8 cellular contexts compared by ENCODE assay signal in genomic region chrX:12955882-12956703, GRCh38.
DNase-seq lines count a peak whose midpoint lies in the region; ATAC-seq lines count a peak whose summit lies in the region.

No MANE protein-coding gene starts in this region.

- peak overlapping the region; percentile 99 for H3K27ac Mint-ChIP-seq in activated naive CD8-positive, alpha-beta T cell

- H3K4me1 Mint-ChIP-seq in activated naive CD8-positive, alpha-beta T cell (ENCODE audit: low read depth): peaks cover 74% of the 10 kb centered on the region

- DNase-seq in DMS153 (lab: John Stamatoyannopoulos, UW): peak; percentile 31
- DNase-seq in DMS153 treated with DMSO at 0.1 percent for 48 hours (lab: John Stamatoyannopoulos, UW; ENCODE audit: unreplicated experiment): no peak
- peak; percentile 84 for DNase-seq in SIG-M5 (lab: John Stamatoyannopoulos, UW)
- peak; percentile 57 for DNase-seq in hepatic stellate cell (ENCODE audit: low spot score)
- peak; percentile 54 for DNase-seq in stimulated activated CD8-positive, alpha-beta memory T cell treated with anti-CD3 and anti-CD28 coated beads, Interleukin-12 subunit alpha, Interleukin-12 subunit beta, amount 100 ng/mL, for 4 hours (ENCODE audit: low read depth)
- no peak for DNase-seq in NCI-H2171 (lab: John Stamatoyannopoulos, UW)

- H3K27me3 Mint-ChIP-seq in activated naive CD8-positive, alpha-beta T cell: no peaks in the 10 kb centered on the region

- H3K36me3 Mint-ChIP-seq in activated naive CD8-positive, alpha-beta T cell: no peaks in the 10 kb centered on the region

- peak; percentile 40 for ATAC-seq in HG03135 (IDR thresholded peaks at IDR 0.05; ENCODE audit: unreplicated experiment)

- no peaks in the 10 kb centered on the region for H3K9me3 Mint-ChIP-seq in activated naive CD8-positive, alpha-beta T cell (ENCODE audit: low read depth)

- peak overlapping the region; percentile 87 for H3K4me3 Mint-ChIP-seq in activated naive CD8-positive, alpha-beta T cell

Comparison
In these comparisons a context has a peak if more than half of its experiments do, and no peak if none do; other contexts are left out.
1. DNase-seq: peak in DMS153 (single experiment), SIG-M5 (single experiment), hepatic stellate cell (single experiment) and stimulated activated CD8-positive, alpha-beta memory T cell treated with anti-CD3 and anti-CD28 coated beads, Interleukin-12 subunit alpha, Interleukin-12 subunit beta, amount 100 ng/mL, for 4 hours (single experiment); none in DMS153 treated with DMSO at 0.1 percent for 48 hours (single experiment) and NCI-H2171 (single experiment).